1 cellular context compared by ENCODE assay signal in genomic region chr14:63737582-63738006, GRCh38.
TF ChIP-seq lines count a peak whose summit lies in the region.

No MANE protein-coding gene starts in this region.

TF ChIP-seq in GM12878, 131 proteins besides CTCF, POLR2A, EP300 and RAD21 (continued from another document):
- TF ChIP-seq USF1 (IDR thresholded peaks at IDR 0.05; ENCODE audit: borderline replicate concordance, extremely low read length, insufficient read depth, low read depth, low read length) (no peak), KDM1A (IDR thresholded peaks at IDR 0.05; ENCODE audit: borderline replicate concordance) (no peak), USF2 (IDR thresholded peaks at IDR 0.05; ENCODE audit: borderline replicate concordance, low read depth, low read length) (no peak), NR2C1 (IDR thresholded peaks at IDR 0.05) (no peak), SMAD5 (IDR thresholded peaks at IDR 0.05; ENCODE audit: low read depth) (no peak), ETV6 (conservative IDR thresholded peaks at IDR 0.05 in 1 of 2, IDR thresholded peaks at IDR 0.05 in 1 of 2; ENCODE audit: borderline replicate concordance in 1 of 2, low read depth in 1 of 2) (no peak)
